23 cellular contexts compared by ENCODE assay signal in the genomic region with DNA sequence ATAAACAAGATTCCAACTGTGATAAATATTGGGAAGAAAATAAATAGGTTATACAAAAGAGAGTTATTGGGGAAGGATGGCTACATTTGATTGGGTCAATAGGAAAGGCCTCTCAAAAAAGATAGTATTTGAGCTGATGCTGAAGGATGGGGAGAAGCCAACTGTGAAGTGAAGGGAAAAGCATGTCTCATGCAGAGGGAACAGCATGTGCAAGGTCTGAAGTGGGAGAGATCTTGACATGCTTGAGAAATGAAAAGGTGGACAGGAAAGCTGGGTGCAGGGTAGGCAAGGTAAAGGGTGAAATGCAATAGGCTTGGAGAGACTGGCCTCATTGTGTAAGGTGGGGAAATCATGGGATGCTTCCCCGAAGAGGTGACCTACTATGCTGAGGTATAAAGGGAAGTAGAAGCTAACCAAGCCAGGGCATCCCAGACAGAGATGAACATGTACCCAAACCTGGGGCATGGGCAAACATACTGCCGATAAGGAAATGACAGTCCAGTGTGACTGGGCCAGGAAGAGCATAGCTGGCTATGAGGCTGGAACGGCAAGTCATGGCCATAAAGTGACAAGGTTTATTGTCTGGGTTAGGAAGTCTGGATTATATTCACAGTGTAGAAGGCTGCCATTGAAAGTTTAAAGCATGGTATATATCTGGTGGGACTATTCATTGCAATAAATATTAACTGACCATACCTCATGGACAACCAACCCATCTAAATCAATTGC.
DNase-seq lines count a peak whose midpoint lies in the region; ATAC-seq, FAIRE-seq and TF ChIP-seq lines count a peak whose summit lies in the region.
"Had no signal": no experiment of that assay in that cellular context is flagged by ENCODE, and none has a peak within 500 bp of the region (broad histone marks: within the 10 kb centered on the region; RNA-seq: fewer than 3 reads in every experiment).

No MANE protein-coding gene starts in this region.

- no peaks in the 10 kb centered on the region for H3K23me2 ChIP-seq in H1 (ENCODE audit: low read depth, low read length)

- H3K36me3 ChIP-seq in SJCRH30, result no peaks in the 10 kb centered on the region
- H3K36me3 ChIP-seq in H1 (ENCODE audit: control insufficient read depth in 2 of 4, insufficient read depth in 4 of 4, low read length in 3 of 4), result peaks cover 0 to 8% (median 0%) of the 10 kb centered on the region in 4 experiments; a peak in 1 of 8 replicates
- H3K36me3 ChIP-seq in neuronal stem cell (replicated peaks in 1 of 2; ENCODE audit: control insufficient read depth in 2 of 2, insufficient read depth in 2 of 2, low read length in 2 of 2), result peaks cover 6 to 78% of the 10 kb centered on the region in 2 donors
- H3K36me3 ChIP-seq: BLaER1 had no signal

- H3K4ac ChIP-seq in H1 (replicated peaks; ENCODE audit: insufficient read length, low read depth, low read length) (peak overlapping the region; percentile 41), neuronal stem cell (ENCODE audit: low read length) (no peak overlapping the region)

- H3K9ac ChIP-seq in H1 (replicated peaks in 1 of 4; ENCODE audit: extremely low read depth in 1 of 4, low read depth in 3 of 4, low read length in 3 of 4), result no peak overlapping the region
- H3K9ac ChIP-seq in neuronal stem cell (ENCODE audit: low read depth, low read length, poor library complexity), result no peak overlapping the region
- H3K9ac ChIP-seq: BLaER1, GM23248 had no signal

- no peak for TF ChIP-seq RAD21 in H1 (IDR thresholded peaks at IDR 0.05 in 1 of 2, conservative IDR thresholded peaks at IDR 0.05 in 1 of 2; ENCODE audit: low read depth in 2 of 2, low read length in 2 of 2)

- no peak overlapping the region for H2BK120ac ChIP-seq in H1 (replicated peaks; ENCODE audit: low read depth, low read length)
- H2BK120ac ChIP-seq in neuronal stem cell (ENCODE audit: low read depth, low read length), result no peak overlapping the region

- H3K18ac ChIP-seq in H1 (ENCODE audit: extremely low read depth, low read length), result 0 out of 2 replicates have a peak overlapping the region, but pooled peaks have one; percentile 26
- H3K18ac ChIP-seq in neuronal stem cell (ENCODE audit: low read length), result peak overlapping the region; percentile 89

- H3K9me3 Mint-ChIP-seq in type B pancreatic cell, result no peaks in the 10 kb centered on the region
- peaks cover 4% of the 10 kb centered on the region for H3K9me3 Mint-ChIP-seq in T-helper 2 cell treated with Interferon-gamma antibody and Interleukin-4, amounts not matched to agents 5 μg/mL and 100 μg/mL, for 36 hours

- POLR2A ChIA-PET in H1 (lab: Charles Lee; ENCODE audit: partially characterized antibody), result interaction anchor here (0.7 kb wide), 1 partner anchor 15 kb away, joined by 3 read pairs; no protein-coding TSS in a partner anchor

- peak overlapping the region; percentile 46; the same call in 1 of the 2 replicates for H2BK5ac ChIP-seq in H1 (ENCODE audit: low read depth, low read length)
- no peak overlapping the region for H2BK5ac ChIP-seq in neuronal stem cell (ENCODE audit: low read length)

- 89% methylated on average over 3 of the region's 3 CpGs; no CpG with 5 or more reads in 1 of the 2 experiments for WGBS in H1 (ENCODE audit: extremely low coverage in 1 of 2, insufficient coverage in 1 of 2, insufficient read length in 1 of 2, insufficient replicate concordance in 2 of 2, low coverage in 1 of 2, low lambda C conversion rate in 2 of 2, missing lambda C conversion rate in 1 of 2), 2 experiments
- WGBS in neuronal stem cell (ENCODE audit: extremely low coverage in 2 of 2, insufficient read length in 2 of 2, insufficient replicate concordance in 1 of 2), 2 donors, result no CpG with 5 or more reads among the region's 3 CpGs

- no peak overlapping the region for H3K4me3 Mint-ChIP-seq in type B pancreatic cell
- no peak overlapping the region for H3K4me3 Mint-ChIP-seq in T-helper 2 cell treated with Interferon-gamma antibody and Interleukin-4, amounts not matched to agents 5 μg/mL and 100 μg/mL, for 36 hours
- H3K4me3 Mint-ChIP-seq: CD4-positive, alpha-beta T cell; IgD-negative memory B cell had no signal

- peaks cover 11% of the 10 kb centered on the region for H3K4me1 Mint-ChIP-seq in type B pancreatic cell (ENCODE audit: unreplicated experiment)
- no peaks in the 10 kb centered on the region for H3K4me1 Mint-ChIP-seq in T-helper 2 cell treated with Interferon-gamma antibody and Interleukin-4, amounts not matched to agents 5 μg/mL and 100 μg/mL, for 36 hours (ENCODE audit: low read depth)
- H3K4me1 Mint-ChIP-seq: IgD-negative memory B cell had no signal

- no peak for FAIRE-seq in H1 (lab: Jason Lieb, UNC)
- FAIRE-seq: GM12891 had no signal

- H3K9me3 ChIP-seq in SJCRH30 (replicated peaks) (no peaks in the 10 kb centered on the region), H1 (ENCODE audit: insufficient read depth in 2 of 2, low read depth in 1 of 2, low read length in 1 of 2) (no peaks in the 10 kb centered on the region), neuronal stem cell (replicated peaks in 1 of 2; ENCODE audit: control insufficient read depth in 2 of 2, insufficient read depth in 1 of 2, low read depth in 1 of 2, low read length in 2 of 2) (peaks cover 0 to 7% of the 10 kb centered on the region in 2 donors)
- H3K9me3 ChIP-seq: BLaER1 had no signal

- TF ChIP-seq CTCF in H1 (IDR thresholded peaks at IDR 0.05; ENCODE audit: control extremely low read depth in 1 of 3, insufficient read depth in 1 of 3, low read depth in 1 of 3, low read length in 3 of 3) (no peak), type B pancreatic cell (conservative IDR thresholded peaks at IDR 0.05) (no peak)

- H4K5ac ChIP-seq in H1 (ENCODE audit: insufficient read length, low read depth, low read length), result no peak overlapping the region

- H3K4me2 ChIP-seq in H1 (ENCODE audit: insufficient read depth in 1 of 2, low read depth in 2 of 2, low read length in 2 of 2), result no peak overlapping the region
- H3K4me2 ChIP-seq in neuronal stem cell (ENCODE audit: insufficient read depth, low read length, poor library complexity, severe bottlenecking), result no peak overlapping the region
- H3K4me2 ChIP-seq: BLaER1 had no signal

- H3K27ac ChIP-seq in SJCRH30, result peak overlapping the region; percentile 77
- no peak overlapping the region for H3K27ac ChIP-seq in H1 (ENCODE audit: low read depth, low read length)
- H3K27ac ChIP-seq in neuronal stem cell (replicated peaks; ENCODE audit: low read length), result peak overlapping the region; percentile 32
- H3K27ac ChIP-seq: BLaER1, GM23248 had no signal

- intact Hi-C loops in left ventricle myocardium superior (cut with micrococcal nuclease), result no loop called here

- H3K4me3 ChIP-seq in SJCRH30 (no peak overlapping the region), H1 (ENCODE audit: extremely low read depth in 1 of 4, insufficient read depth in 2 of 4, low read depth in 3 of 4, low read length in 4 of 4) (no peak overlapping the region), neuronal stem cell (ENCODE audit: low read length in 2 of 2) (no peak overlapping the region)
- H3K4me3 ChIP-seq: BLaER1, GM23248 had no signal

- no peaks in the 10 kb centered on the region; a peak in 1 of 4 replicates for H3K79me2 ChIP-seq in H1 (ENCODE audit: control insufficient read depth in 1 of 2, insufficient read depth in 2 of 2, low read length in 2 of 2)

- ATAC-seq in left ventricle myocardium superior, result no peak
- ATAC-seq: HCT116, Panc1 had no signal

- H4K91ac ChIP-seq in H1 (replicated peaks; ENCODE audit: insufficient read length, low read length) (no peak overlapping the region), neuronal stem cell (ENCODE audit: low read depth, low read length, poor library complexity) (no peak overlapping the region)

- H2BK12ac ChIP-seq in H1 (ENCODE audit: low read depth, low read length) (peak overlapping the region; percentile 53; the same call in 1 of the 2 replicates), neuronal stem cell (ENCODE audit: low read length) (no peak overlapping the region)

- H4K8ac ChIP-seq in H1 (ENCODE audit: extremely low read depth, insufficient read depth, low read length) (no peak overlapping the region), neuronal stem cell (ENCODE audit: low read depth, low read length) (no peak overlapping the region)

- H3K23ac ChIP-seq in H1 (ENCODE audit: insufficient read length) (no peak overlapping the region), neuronal stem cell (ENCODE audit: low read depth, low read length, poor library complexity) (no peak overlapping the region)

- H2BK20ac ChIP-seq in H1 (ENCODE audit: low read length), result peak overlapping the region; percentile 5; the same call in 1 of the 2 replicates

- H3K27me3 ChIP-seq in SJCRH30 (no peaks in the 10 kb centered on the region), H1 (replicated peaks in 1 of 4; ENCODE audit: control insufficient read depth in 3 of 4, extremely low read depth in 1 of 4, insufficient read depth in 3 of 4, low read length in 3 of 4) (no peaks in the 10 kb centered on the region), neuronal stem cell (ENCODE audit: control insufficient read depth in 3 of 3, insufficient read depth in 3 of 3, low read depth in 1 of 3, low read length in 3 of 3) (no peaks in the 10 kb centered on the region)
- H3K27me3 ChIP-seq: BLaER1 had no signal

- H2AFZ ChIP-seq in H1 (ENCODE audit: low read length) (no peak overlapping the region), neuronal stem cell (ENCODE audit: low read length) (no peak overlapping the region)
- H2AFZ ChIP-seq: GM23248 had no signal

- TF ChIP-seq EP300 in H1 (IDR thresholded peaks at IDR 0.05; ENCODE audit: borderline replicate concordance in 1 of 2, low read depth in 2 of 2, low read length in 2 of 2), result no peak

- peaks cover 8% of the 10 kb centered on the region for H3K36me3 Mint-ChIP-seq in type B pancreatic cell
- H3K36me3 Mint-ChIP-seq in T-helper 2 cell treated with Interferon-gamma antibody and Interleukin-4, amounts not matched to agents 5 μg/mL and 100 μg/mL, for 36 hours (ENCODE audit: low read depth), result no peaks in the 10 kb centered on the region
- H3K36me3 Mint-ChIP-seq: IgD-negative memory B cell had no signal

- peak overlapping the region; percentile 87 for H2AK5ac ChIP-seq in H1 (ENCODE audit: low read depth, low read length)
- no peak overlapping the region for H2AK5ac ChIP-seq in neuronal stem cell (ENCODE audit: low read depth, low read length)

- H3K27me3 Mint-ChIP-seq in type B pancreatic cell, result peaks cover 52% of the 10 kb centered on the region
- no peaks in the 10 kb centered on the region for H3K27me3 Mint-ChIP-seq in T-helper 2 cell treated with Interferon-gamma antibody and Interleukin-4, amounts not matched to agents 5 μg/mL and 100 μg/mL, for 36 hours (ENCODE audit: low read depth)
- H3K27me3 Mint-ChIP-seq: CD4-positive, alpha-beta T cell; IgD-negative memory B cell had no signal

- peaks cover 38% of the 10 kb centered on the region for H3K4me1 ChIP-seq in SJCRH30
- H3K4me1 ChIP-seq in H1 (replicated peaks in 1 of 4; ENCODE audit: control insufficient read depth in 3 of 4, insufficient read depth in 4 of 4, low read length in 3 of 4), result peaks cover 1 to 8% (median 6%) of the 10 kb centered on the region in 4 experiments; a peak in 4 of 7 replicates
- H3K4me1 ChIP-seq in neuronal stem cell (ENCODE audit: control insufficient read depth in 2 of 2, insufficient read depth in 1 of 2, low read depth in 1 of 2, low read length in 2 of 2), result peaks cover 4 to 7% of the 10 kb centered on the region in 2 donors

- TF ChIP-seq POLR2A in H1 (IDR thresholded peaks at IDR 0.05; ENCODE audit: control extremely low read depth in 1 of 2, low read depth in 2 of 2, low read length in 2 of 2), result no peak

- H4K20me1 ChIP-seq in H1 (replicated peaks in 1 of 2; ENCODE audit: control insufficient read depth in 1 of 2, insufficient read depth in 2 of 2, low read length in 2 of 2), result no peaks in the 10 kb centered on the region
- H4K20me1 ChIP-seq: BLaER1 had no signal

- peak overlapping the region; percentile 10 for H3K27ac Mint-ChIP-seq in type B pancreatic cell
- H3K27ac Mint-ChIP-seq in T-helper 2 cell treated with Interferon-gamma antibody and Interleukin-4, amounts not matched to agents 5 μg/mL and 100 μg/mL, for 36 hours, result no peak overlapping the region
- H3K27ac Mint-ChIP-seq: CD4-positive, alpha-beta T cell; IgD-negative memory B cell had no signal

- H3K79me1 ChIP-seq in H1 (ENCODE audit: low read depth, low read length) (no peaks in the 10 kb centered on the region), neuronal stem cell (ENCODE audit: low read depth, low read length) (peaks cover 4% of the 10 kb centered on the region)

- CTCF ChIA-PET in H1 (lab: Charles Lee; ENCODE audit: partially characterized antibody), result no interaction called here

- no peak for DNase-seq in SJCRH30
- DNase-seq in H1 (ENCODE audit: low read depth in 1 of 2, low spot score in 2 of 2), result no peak
- DNase-seq in neuronal stem cell (ENCODE audit: low spot score), result no peak
- DNase-seq in type B pancreatic cell (ENCODE audit: extremely low spot score, unreplicated experiment), result no peak
- no peak for DNase-seq in activated effector memory CD4-positive, alpha-beta T cell treated with Interleukin-2 at 50 U/mL for 16 hours
- DNase-seq in left ventricle myocardium superior, result no peak
- no peak for DNase-seq in T-helper 2 cell treated with Interferon-gamma antibody and Interleukin-4, amounts not matched to agents 5 μg/mL and 100 μg/mL, for 36 hours (ENCODE audit: low spot score)
- DNase-seq: ACHN; CD4-positive, alpha-beta T cell; DMS153; GM23248; MV-4-11; NCI-H1105 treated with DMSO at 0.1 percent for 48 hours; NCI-H2029 treated with DMSO at 0.1 percent for 48 hours; NCI-H345; NCI-H524; NCI-H774; NK-92 treated with Interleukin-12 subunit alpha and Interleukin-12 subunit beta, amount 100 ng/mL, for 24 hours had no signal

- no peak overlapping the region for H3K56ac ChIP-seq in H1 (replicated peaks; ENCODE audit: insufficient read length, low read depth, low read length)

- H2BK15ac ChIP-seq in H1 (ENCODE audit: low read length) (peak overlapping the region; percentile 53; the same call in 1 of the 2 replicates), neuronal stem cell (ENCODE audit: low read length) (no peak overlapping the region)

- H3K14ac ChIP-seq in H1 (ENCODE audit: insufficient read length) (no peak overlapping the region), neuronal stem cell (ENCODE audit: low read length) (no peak overlapping the region)
